In genomic region chr3:9139366-9139765, GRCh38 we compare ENCODE assay signal across 1 cellular context.
TF ChIP-seq lines count a peak whose summit lies in the region.

No MANE protein-coding gene starts in this region.

TF ChIP-seq in HEK293, 187 proteins besides CTCF, POLR2A, EP300 and RAD21 (continued from another document):
- no peak for TF ChIP-seq ZBTB10 (tag by site-specific recombination; IDR thresholded peaks at IDR 0.05)
- no peak for TF ChIP-seq ZNF398 (tag by site-specific recombination; IDR thresholded peaks at IDR 0.05)
TF ChIP-seq in HEK293: peak in this region for 1.
